Comparison of ENCODE assay signal across 15 cellular contexts in the genomic region with DNA sequence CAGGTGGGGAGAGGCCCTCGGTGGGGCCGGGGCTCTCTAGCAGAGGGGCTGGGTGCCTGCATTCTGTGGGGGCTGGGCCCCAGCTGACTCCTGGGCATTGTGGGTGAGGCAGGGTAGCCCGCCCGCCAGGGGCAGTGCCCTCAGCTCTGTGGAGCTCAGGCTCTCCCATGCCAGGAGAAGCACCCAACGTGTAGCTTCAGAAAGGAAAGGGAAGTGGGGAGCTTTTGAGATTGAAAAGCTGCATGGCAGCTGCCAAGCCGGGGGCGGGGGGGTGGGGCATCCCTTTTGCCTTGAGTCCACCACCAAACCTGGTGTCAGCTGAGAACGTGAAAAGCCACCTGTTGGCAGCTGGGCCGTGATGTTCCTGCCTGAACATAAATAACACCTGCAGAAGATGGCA.
DNase-seq lines count a peak whose midpoint lies in the region; ATAC-seq and TF ChIP-seq lines count a peak whose summit lies in the region.
"Had no signal": no experiment of that assay in that cellular context is flagged by ENCODE, and none has a peak within 500 bp of the region (broad histone marks: within the 10 kb centered on the region; RNA-seq: fewer than 3 reads in every experiment).

No MANE protein-coding gene starts in this region.

- TF ChIP-seq POLR2A in GM18505 (IDR thresholded peaks at IDR 0.05; ENCODE audit: borderline replicate concordance, extremely low read depth, insufficient read depth, insufficient read length): no peak

- no peaks in the 10 kb centered on the region for H3K36me3 ChIP-seq in CD8-positive, alpha-beta T cell (ENCODE audit: insufficient read depth, low read length)
- H3K36me3 ChIP-seq: breast epithelium, heart right ventricle had no signal

- H3K27ac ChIP-seq in CD8-positive, alpha-beta T cell (ENCODE audit: low read depth, low read length): no peak overlapping the region
- H3K27ac ChIP-seq: breast epithelium, heart right ventricle had no signal

- peaks cover 2% of the 10 kb centered on the region for H3K36me3 Mint-ChIP-seq in T-helper 2 cell treated with Interferon-gamma antibody and Interleukin-4, amounts not matched to agents 5 μg/mL and 100 μg/mL, for 36 hours (ENCODE audit: low read depth)
- no peaks in the 10 kb centered on the region for H3K36me3 Mint-ChIP-seq in CD8-positive, alpha-beta T cell
- no peaks in the 10 kb centered on the region for H3K36me3 Mint-ChIP-seq in activated naive CD8-positive, alpha-beta T cell treated with anti-CD3 and anti-CD28 coated beads, Interleukin-2, amount 10 ng/mL, durations not matched to agents 7 days and 5 days
- H3K36me3 Mint-ChIP-seq: activated naive CD4-positive, alpha-beta T cell treated with anti-CD3 and anti-CD28 coated beads, Interleukin-2, amount 50 U/mL, for 24 hours; IgD-negative memory B cell; memory B cell had no signal

- peak overlapping the region; percentile 84 for H3K27ac Mint-ChIP-seq in T-helper 2 cell treated with Interferon-gamma antibody and Interleukin-4, amounts not matched to agents 5 μg/mL and 100 μg/mL, for 36 hours
- peak overlapping the region; percentile 84 for H3K27ac Mint-ChIP-seq in CD8-positive, alpha-beta T cell
- H3K27ac Mint-ChIP-seq in activated naive CD8-positive, alpha-beta T cell treated with anti-CD3 and anti-CD28 coated beads, Interleukin-2, amount 10 ng/mL, durations not matched to agents 7 days and 5 days: peak overlapping the region; percentile 84
- H3K27ac Mint-ChIP-seq: activated naive CD4-positive, alpha-beta T cell treated with anti-CD3 and anti-CD28 coated beads, Interleukin-2, amount 50 U/mL, for 24 hours; memory B cell had no signal

- peaks cover 36% of the 10 kb centered on the region for H3K4me1 Mint-ChIP-seq in T-helper 2 cell treated with Interferon-gamma antibody and Interleukin-4, amounts not matched to agents 5 μg/mL and 100 μg/mL, for 36 hours (ENCODE audit: low read depth)
- H3K4me1 Mint-ChIP-seq in CD8-positive, alpha-beta T cell (ENCODE audit: low read depth): peaks cover 47% of the 10 kb centered on the region
- peaks cover 33% of the 10 kb centered on the region for H3K4me1 Mint-ChIP-seq in activated naive CD8-positive, alpha-beta T cell treated with anti-CD3 and anti-CD28 coated beads, Interleukin-2, amount 10 ng/mL, durations not matched to agents 7 days and 5 days

- POLR2A ChIA-PET in CD8-positive, alpha-beta T cell (lab: Charles Lee): interaction anchor here (1.4 kb wide), 1 partner anchor 30 kb away, joined by 3 read pairs; no protein-coding TSS in a partner anchor
- POLR2A ChIA-PET in activated naive CD8-positive, alpha-beta T cell treated with anti-CD3 and anti-CD28 coated beads, Interleukin-2, amount 10 ng/mL, durations not matched to agents 7 days and 5 days (lab: Charles Lee): interaction anchor here (1.6 kb wide), 1 partner anchor 30 kb away, joined by 5 read pairs; no protein-coding TSS in a partner anchor

- no peaks in the 10 kb centered on the region for H3K9me3 Mint-ChIP-seq in T-helper 2 cell treated with Interferon-gamma antibody and Interleukin-4, amounts not matched to agents 5 μg/mL and 100 μg/mL, for 36 hours
- H3K9me3 Mint-ChIP-seq in CD8-positive, alpha-beta T cell: no peaks in the 10 kb centered on the region
- H3K9me3 Mint-ChIP-seq in activated naive CD8-positive, alpha-beta T cell treated with anti-CD3 and anti-CD28 coated beads, Interleukin-2, amount 10 ng/mL, durations not matched to agents 7 days and 5 days: no peaks in the 10 kb centered on the region
- H3K9me3 Mint-ChIP-seq: activated naive CD4-positive, alpha-beta T cell treated with anti-CD3 and anti-CD28 coated beads, Interleukin-2, amount 50 U/mL, for 24 hours; IgD-negative memory B cell; memory B cell; stimulated activated naive CD8-positive, alpha-beta T cell treated with anti-CD3 and anti-CD28 coated beads, Interleukin-15, Interleukin-2, amounts not matched to agents 100 ng/mL and 50 ng/mL, for 24 hours had no signal

- no peaks in the 10 kb centered on the region for H3K27me3 Mint-ChIP-seq in T-helper 2 cell treated with Interferon-gamma antibody and Interleukin-4, amounts not matched to agents 5 μg/mL and 100 μg/mL, for 36 hours (ENCODE audit: low read depth)
- H3K27me3 Mint-ChIP-seq in CD8-positive, alpha-beta T cell (ENCODE audit: low read depth): no peaks in the 10 kb centered on the region
- no peaks in the 10 kb centered on the region for H3K27me3 Mint-ChIP-seq in activated naive CD8-positive, alpha-beta T cell treated with anti-CD3 and anti-CD28 coated beads, Interleukin-2, amount 10 ng/mL, durations not matched to agents 7 days and 5 days
- H3K27me3 Mint-ChIP-seq: activated naive CD4-positive, alpha-beta T cell treated with anti-CD3 and anti-CD28 coated beads, Interleukin-2, amount 50 U/mL, for 24 hours; stimulated activated naive CD8-positive, alpha-beta T cell treated with anti-CD3 and anti-CD28 coated beads, Interleukin-15, Interleukin-2, amounts not matched to agents 100 ng/mL and 50 ng/mL, for 24 hours had no signal

- no peak for TF ChIP-seq CTCF in CD8-positive, alpha-beta T cell (IDR thresholded peaks at IDR 0.05)

- H3K9me3 ChIP-seq in CD8-positive, alpha-beta T cell (ENCODE audit: low read length): no peaks in the 10 kb centered on the region
- H3K9me3 ChIP-seq: breast epithelium, heart right ventricle had no signal

- CTCF ChIA-PET in CD8-positive, alpha-beta T cell (lab: Charles Lee): interaction anchor here (0.6 to 10.7 kb wide), 10 partner anchors 9 to 312 kb away, joined by 3 to 103 read pairs (median 4); no protein-coding TSS in a partner anchor

- H3K4me3 Mint-ChIP-seq in T-helper 2 cell treated with Interferon-gamma antibody and Interleukin-4, amounts not matched to agents 5 μg/mL and 100 μg/mL, for 36 hours: peak overlapping the region; percentile 88
- H3K4me3 Mint-ChIP-seq in CD8-positive, alpha-beta T cell: no peak overlapping the region
- H3K4me3 Mint-ChIP-seq in activated naive CD8-positive, alpha-beta T cell treated with anti-CD3 and anti-CD28 coated beads, Interleukin-2, amount 10 ng/mL, durations not matched to agents 7 days and 5 days: peak overlapping the region; percentile 32
- H3K4me3 Mint-ChIP-seq: activated naive CD4-positive, alpha-beta T cell treated with anti-CD3 and anti-CD28 coated beads, Interleukin-2, amount 50 U/mL, for 24 hours; IgD-negative memory B cell had no signal

- peaks cover 62% of the 10 kb centered on the region for H3K4me1 ChIP-seq in CD8-positive, alpha-beta T cell (ENCODE audit: insufficient read depth, low read length)

- H3K27me3 ChIP-seq in CD8-positive, alpha-beta T cell (ENCODE audit: insufficient read depth, low read length): no peaks in the 10 kb centered on the region
- H3K27me3 ChIP-seq: breast epithelium, heart right ventricle had no signal

- no peak for ATAC-seq in CD8-positive, alpha-beta T cell
- no peak for ATAC-seq in activated naive CD8-positive, alpha-beta T cell treated with anti-CD3 and anti-CD28 coated beads, Interleukin-2, amount 10 ng/mL, durations not matched to agents 7 days and 5 days (ENCODE audit: low read depth)
- ATAC-seq in HG03460 (IDR thresholded peaks at IDR 0.05; ENCODE audit: unreplicated experiment) (no peak), GM18505 (IDR thresholded peaks at IDR 0.05; ENCODE audit: unreplicated experiment) (no peak)
- ATAC-seq: heart right ventricle had no signal

- intact Hi-C loops in CD8-positive, alpha-beta T cell (cut with DNase I, micrococcal nuclease): loop anchor here in 1 of 2 experiments (5.0 to 10.0 kb wide), 2 partner anchors 120 to 413 kb away; no protein-coding TSS in a partner anchor
- intact Hi-C loops in cardiac septum (cut with DNase I): no loop called here

- no peak overlapping the region for H3K4me3 ChIP-seq in CD8-positive, alpha-beta T cell (ENCODE audit: low read depth, low read length)
- H3K4me3 ChIP-seq: breast epithelium had no signal

- no peak for DNase-seq in T-helper 2 cell treated with Interferon-gamma antibody and Interleukin-4, amounts not matched to agents 5 μg/mL and 100 μg/mL, for 36 hours (ENCODE audit: low spot score)
- no peak for DNase-seq in T-helper 2 cell
- DNase-seq in CD8-positive, alpha-beta T cell: no peak
- DNase-seq in NCI-H1105 (lab: John Stamatoyannopoulos, UW): peak; percentile 35
- DNase-seq in activated naive CD8-positive, alpha-beta T cell treated with anti-CD3 and anti-CD28 coated beads, Interleukin-2, amount 10 ng/mL, durations not matched to agents 7 days and 5 days: no peak
- no peak for DNase-seq in cardiac septum (ENCODE audit: low spot score)
- DNase-seq: heart right ventricle, NCI-H1694 had no signal
